In genomic region chr2:207505728-207506127, GRCh38 we compare ENCODE assay signal across 8 cellular contexts. TPM values are rescaled to one million over a fixed set of nuclear protein-coding genes. Genes with fewer than 3 reads are reported as not detected.
DNase-seq lines count a peak whose midpoint lies in the region; ATAC-seq and TF ChIP-seq lines count a peak whose summit lies in the region.

No MANE protein-coding gene starts in this region.

- no peak for TF ChIP-seq CTCF in uterus (IDR thresholded peaks at IDR 0.05)

- H3K27ac Mint-ChIP-seq in activated naive CD4-positive, alpha-beta T cell treated with anti-CD3 and anti-CD28 coated beads, Interleukin-2, amount 10 ng/mL, durations not matched to agents 7 days and 5 days, result peak overlapping the region; percentile 56

- H3K4me1 ChIP-seq in uterus, result no peaks in the 10 kb centered on the region

- no peaks in the 10 kb centered on the region for H3K36me3 ChIP-seq in uterus

- no peaks in the 10 kb centered on the region for H3K36me3 Mint-ChIP-seq in activated naive CD4-positive, alpha-beta T cell treated with anti-CD3 and anti-CD28 coated beads, Interleukin-2, amount 10 ng/mL, durations not matched to agents 7 days and 5 days

- ATAC-seq in GM21515 (IDR thresholded peaks at IDR 0.05; ENCODE audit: unreplicated experiment), result no peak
- ATAC-seq in GM21390 (IDR thresholded peaks at IDR 0.05; ENCODE audit: unreplicated experiment), result no peak

- H3K27me3 ChIP-seq in uterus, result no peaks in the 10 kb centered on the region

- intact Hi-C loops in uterus (cut with DNase I; ENCODE audit: low total_unique reads), result no loop called here

- DNase-seq in stimulated activated CD4-positive, alpha-beta T cell treated with anti-CD3 and anti-CD28 coated beads, Interleukin-1b, Interleukin-23, amount 100 ng/mL, for 48 hours, result peak; percentile 18
- DNase-seq in stimulated activated CD4-positive, alpha-beta T cell treated with anti-CD3 and anti-CD28 coated beads, Interleukin-2, amount 100 ng/mL, for 48 hours, result no peak
- peak; percentile 32 for DNase-seq in activated naive CD4-positive, alpha-beta T cell treated with anti-CD3 and anti-CD28 coated beads, Interleukin-2, amount 10 ng/mL, durations not matched to agents 7 days and 5 days
- peak; percentile 89 for DNase-seq in iris pigment epithelial cell (ENCODE audit: low read depth)
- no peak for DNase-seq in uterus
- DNase-seq in DMS53 (lab: John Stamatoyannopoulos, UW), result no peak

- H3K27me3 Mint-ChIP-seq in activated naive CD4-positive, alpha-beta T cell treated with anti-CD3 and anti-CD28 coated beads, Interleukin-2, amount 10 ng/mL, durations not matched to agents 7 days and 5 days, result no peaks in the 10 kb centered on the region

- peak overlapping the region; percentile 34 to 61 for H3K27ac ChIP-seq in uterus

- CTCF ChIA-PET in activated naive CD4-positive, alpha-beta T cell treated with anti-CD3 and anti-CD28 coated beads, Interleukin-2, amount 10 ng/mL, durations not matched to agents 7 days and 5 days (lab: Charles Lee), result interaction anchor here (1.0 to 1.3 kb wide), 2 partner anchors 9 to 32 kb away, joined by 3 to 4 read pairs; no protein-coding TSS in a partner anchor

- H3K4me3 Mint-ChIP-seq in activated naive CD4-positive, alpha-beta T cell treated with anti-CD3 and anti-CD28 coated beads, Interleukin-2, amount 10 ng/mL, durations not matched to agents 7 days and 5 days, result peak overlapping the region; percentile 17

- TF ChIP-seq POLR2A in uterus (IDR thresholded peaks at IDR 0.05), result no peak

- H3K9me3 Mint-ChIP-seq in activated naive CD4-positive, alpha-beta T cell treated with anti-CD3 and anti-CD28 coated beads, Interleukin-2, amount 10 ng/mL, durations not matched to agents 7 days and 5 days, result no peaks in the 10 kb centered on the region

- H3K9me3 ChIP-seq in uterus, result no peaks in the 10 kb centered on the region

- H3K4me3 ChIP-seq in uterus, result no peak overlapping the region

- peaks cover 59% of the 10 kb centered on the region for H3K4me1 Mint-ChIP-seq in activated naive CD4-positive, alpha-beta T cell treated with anti-CD3 and anti-CD28 coated beads, Interleukin-2, amount 10 ng/mL, durations not matched to agents 7 days and 5 days

RNA-seq across cellular contexts. Expression of gene CREB1, which starts 24.0 kb away (rescaled TPM):
- total RNA-seq in uterus, result 10 to 100 TPM; 36.5 to 96.5 (median 71.7) TPM

Comparison
In these comparisons a context has a peak if more than half of its experiments do, and no peak if none do; other contexts are left out.
1. DNase-seq: peak in stimulated activated CD4-positive, alpha-beta T cell treated with anti-CD3 and anti-CD28 coated beads, Interleukin-1b, Interleukin-23, amount 100 ng/mL, for 48 hours (single experiment), activated naive CD4-positive, alpha-beta T cell treated with anti-CD3 and anti-CD28 coated beads, Interleukin-2, amount 10 ng/mL, durations not matched to agents 7 days and 5 days (single experiment) and iris pigment epithelial cell (single experiment); none in stimulated activated CD4-positive, alpha-beta T cell treated with anti-CD3 and anti-CD28 coated beads, Interleukin-2, amount 100 ng/mL, for 48 hours (0 of 2), uterus (0 of 2) and DMS53 (single experiment).